Comparison of ENCODE assay signal across 19 cellular contexts in the genomic region with DNA sequence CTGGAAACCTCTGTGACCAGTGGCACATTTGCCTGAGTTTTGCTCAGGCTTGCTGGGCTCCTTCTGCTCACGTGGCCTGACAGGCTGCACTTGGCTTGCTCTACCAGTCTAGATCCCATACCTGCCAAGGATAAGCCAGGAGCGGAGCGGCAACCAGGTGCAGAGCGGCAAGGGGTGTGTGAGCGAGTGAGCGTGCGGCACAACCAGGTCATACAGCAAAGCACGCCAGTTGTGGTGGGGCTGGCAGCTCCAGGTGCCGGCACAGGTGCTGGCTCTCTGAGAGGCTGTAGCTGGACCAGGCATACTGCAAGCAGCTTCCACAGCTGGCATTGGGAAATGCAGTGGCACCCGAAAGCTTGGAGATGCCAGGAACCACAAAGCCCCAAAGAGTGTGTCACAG.
DNase-seq lines count a peak whose midpoint lies in the region; ATAC-seq and TF ChIP-seq lines count a peak whose summit lies in the region.
"Had no signal": no experiment of that assay in that cellular context is flagged by ENCODE, and none has a peak within 500 bp of the region (broad histone marks: within the 10 kb centered on the region; RNA-seq: fewer than 3 reads in every experiment).

No MANE protein-coding gene starts in this region.

- H3K4me1 ChIP-seq in heart right ventricle: no peaks in the 10 kb centered on the region
- H3K4me1 ChIP-seq in spleen: no peaks in the 10 kb centered on the region
- H3K4me1 ChIP-seq: A549; BLaER1 treated with 17β-estradiol and CSF1 and Interleukin-3, amounts not matched to agents 10 nM and 100 nM had no signal

- H3K36me3 ChIP-seq in heart right ventricle: no peaks in the 10 kb centered on the region
- no peaks in the 10 kb centered on the region for H3K36me3 ChIP-seq in spleen
- H3K36me3 ChIP-seq: BLaER1 treated with 17β-estradiol and CSF1 and Interleukin-3, amounts not matched to agents 10 nM and 100 nM had no signal

- no peak for TF ChIP-seq POLR2A in spleen (IDR thresholded peaks at IDR 0.05)

- POLR2A ChIA-PET in WTC11 (lab: Charles Lee): no interaction called here

- H3K36me3 Mint-ChIP-seq in WTC11: no peaks in the 10 kb centered on the region
- H3K36me3 Mint-ChIP-seq: CD8-positive, alpha-beta memory T cell had no signal

- WGBS in heart right ventricle, 2 donors: 92% methylated on average over 10 of the region's 10 CpGs
- 89 to 95% (median 92%) methylated on average over 10 of the region's 10 CpGs for WGBS in spleen, 5 donors

- no peak overlapping the region for H3K4me3 Mint-ChIP-seq in WTC11
- H3K4me3 Mint-ChIP-seq: B cell; CD8-positive, alpha-beta memory T cell; HFFc6 had no signal

- H3K9me3 ChIP-seq in heart right ventricle (no peaks in the 10 kb centered on the region), spleen (peaks cover 0 to 9% (median 3%) of the 10 kb centered on the region in 8 donors)
- H3K9me3 ChIP-seq: A549; BLaER1 treated with 17β-estradiol and CSF1 and Interleukin-3, amounts not matched to agents 10 nM and 100 nM had no signal

- no peaks in the 10 kb centered on the region for H3K9me3 Mint-ChIP-seq in WTC11

- H3K4me3 ChIP-seq in heart right ventricle (no peak overlapping the region), spleen (no peak overlapping the region)
- H3K4me3 ChIP-seq: A549; BLaER1 treated with 17β-estradiol and CSF1 and Interleukin-3, amounts not matched to agents 10 nM and 100 nM had no signal

- TF ChIP-seq CTCF in heart right ventricle (IDR thresholded peaks at IDR 0.05) (no peak), WTC11 (IDR thresholded peaks at IDR 0.05) (no peak), spleen (IDR thresholded peaks at IDR 0.05 in 8 of 11, conservative IDR thresholded peaks at IDR 0.05 in 3 of 11) (no peak)

- H3K27ac ChIP-seq in heart right ventricle: no peak overlapping the region
- no peak overlapping the region for H3K27ac ChIP-seq in spleen
- H3K27ac ChIP-seq: 22Rv1; A549; BLaER1 treated with 17β-estradiol and CSF1 and Interleukin-3, amounts not matched to agents 10 nM and 100 nM; HL-60 had no signal

- H3K4me1 Mint-ChIP-seq in WTC11: peaks cover 7% of the 10 kb centered on the region
- H3K4me1 Mint-ChIP-seq: B cell; CD8-positive, alpha-beta memory T cell had no signal

- H3K27me3 Mint-ChIP-seq in WTC11 (ENCODE audit: low read depth): no peaks in the 10 kb centered on the region
- H3K27me3 Mint-ChIP-seq: B cell; CD8-positive, alpha-beta memory T cell had no signal

- ATAC-seq in Right ventricle myocardium inferior: no peak
- ATAC-seq in heart right ventricle: no peak
- ATAC-seq in WTC11: no peak
- ATAC-seq: A549, HCT116 had no signal

- DNase-seq in Right ventricle myocardium inferior (ENCODE audit: missing footprints): peak; percentile 63
- no peak for DNase-seq in heart right ventricle
- DNase-seq in WTC11 (ENCODE audit: low spot score): no peak
- peak; percentile 3 for DNase-seq in myocyte (ENCODE audit: low read depth)
- peak; percentile 64 for DNase-seq in spleen
- no peak for DNase-seq in RKO (ENCODE audit: low spot score)
- DNase-seq in activated CD4-positive, alpha-beta T cell treated with anti-CD3 and anti-CD28 coated beads for 4 hours: no peak
- DNase-seq in NCI-H187 treated with DMSO at 0.1 percent for 48 hours (lab: John Stamatoyannopoulos, UW): no peak
- DNase-seq: COR-L47, DMS 273 treated with DMSO at 0.1 percent for 48 hours, DMS53, HFFc6 had no signal

- intact Hi-C loops in Right ventricle myocardium inferior (cut with DNase I) (no loop called here), heart right ventricle (cut with DNase I) (no loop called here), spleen (cut with DNase I; ENCODE audit: low total_unique reads) (no loop called here)

- CTCF ChIA-PET in WTC11 (lab: Charles Lee): no interaction called here

- H3K27me3 ChIP-seq in heart right ventricle (no peaks in the 10 kb centered on the region), spleen (replicated peaks in 1 of 7) (no peaks in the 10 kb centered on the region)
- H3K27me3 ChIP-seq: BLaER1 treated with 17β-estradiol and CSF1 and Interleukin-3, amounts not matched to agents 10 nM and 100 nM had no signal

- H3K27ac Mint-ChIP-seq in WTC11: 0 out of 2 replicates have a peak overlapping the region, but pooled peaks have one; percentile 15
- H3K27ac Mint-ChIP-seq: B cell, HFFc6 had no signal

TF ChIP-seq in WTC11, 78 proteins besides CTCF, POLR2A, EP300 and RAD21:
- TF ChIP-seq, protein P1, sequence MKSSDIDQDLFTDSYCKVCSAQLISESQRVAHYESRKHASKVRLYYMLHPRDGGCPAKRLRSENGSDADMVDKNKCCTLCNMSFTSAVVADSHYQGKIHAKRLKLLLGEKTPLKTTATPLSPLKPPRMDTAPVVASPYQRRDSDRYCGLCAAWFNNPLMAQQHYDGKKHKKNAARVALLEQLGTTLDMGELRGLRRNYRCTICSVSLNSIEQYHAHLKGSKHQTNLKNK (CRISPR knock-in tag; IDR thresholded peaks at IDR 0.05): no peak
- no peak for TF ChIP-seq CREM (CRISPR knock-in tag; IDR thresholded peaks at IDR 0.05)
- TF ChIP-seq, protein P2, sequence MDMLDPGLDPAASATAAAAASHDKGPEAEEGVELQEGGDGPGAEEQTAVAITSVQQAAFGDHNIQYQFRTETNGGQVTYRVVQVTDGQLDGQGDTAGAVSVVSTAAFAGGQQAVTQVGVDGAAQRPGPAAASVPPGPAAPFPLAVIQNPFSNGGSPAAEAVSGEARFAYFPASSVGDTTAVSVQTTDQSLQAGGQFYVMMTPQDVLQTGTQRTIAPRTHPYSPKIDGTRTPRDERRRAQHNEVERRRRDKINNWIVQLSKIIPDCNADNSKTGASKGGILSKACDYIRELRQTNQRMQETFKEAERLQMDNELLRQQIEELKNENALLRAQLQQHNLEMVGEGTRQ (CRISPR knock-in tag; IDR thresholded peaks at IDR 0.05): no peak
- no peak for TF ChIP-seq GRHL2 (CRISPR knock-in tag; IDR thresholded peaks at IDR 0.05; ENCODE audit: insufficient replicate concordance, severe bottlenecking)
- TF ChIP-seq, protein P3, sequence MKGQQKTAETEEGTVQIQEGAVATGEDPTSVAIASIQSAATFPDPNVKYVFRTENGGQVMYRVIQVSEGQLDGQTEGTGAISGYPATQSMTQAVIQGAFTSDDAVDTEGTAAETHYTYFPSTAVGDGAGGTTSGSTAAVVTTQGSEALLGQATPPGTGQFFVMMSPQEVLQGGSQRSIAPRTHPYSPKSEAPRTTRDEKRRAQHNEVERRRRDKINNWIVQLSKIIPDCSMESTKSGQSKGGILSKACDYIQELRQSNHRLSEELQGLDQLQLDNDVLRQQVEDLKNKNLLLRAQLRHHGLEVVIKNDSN (CRISPR knock-in tag; IDR thresholded peaks at IDR 0.05): no peak
- TF ChIP-seq ZNF263 (CRISPR knock-in tag; IDR thresholded peaks at IDR 0.05; ENCODE audit: low read depth): no peak
- TF ChIP-seq, protein P4, sequence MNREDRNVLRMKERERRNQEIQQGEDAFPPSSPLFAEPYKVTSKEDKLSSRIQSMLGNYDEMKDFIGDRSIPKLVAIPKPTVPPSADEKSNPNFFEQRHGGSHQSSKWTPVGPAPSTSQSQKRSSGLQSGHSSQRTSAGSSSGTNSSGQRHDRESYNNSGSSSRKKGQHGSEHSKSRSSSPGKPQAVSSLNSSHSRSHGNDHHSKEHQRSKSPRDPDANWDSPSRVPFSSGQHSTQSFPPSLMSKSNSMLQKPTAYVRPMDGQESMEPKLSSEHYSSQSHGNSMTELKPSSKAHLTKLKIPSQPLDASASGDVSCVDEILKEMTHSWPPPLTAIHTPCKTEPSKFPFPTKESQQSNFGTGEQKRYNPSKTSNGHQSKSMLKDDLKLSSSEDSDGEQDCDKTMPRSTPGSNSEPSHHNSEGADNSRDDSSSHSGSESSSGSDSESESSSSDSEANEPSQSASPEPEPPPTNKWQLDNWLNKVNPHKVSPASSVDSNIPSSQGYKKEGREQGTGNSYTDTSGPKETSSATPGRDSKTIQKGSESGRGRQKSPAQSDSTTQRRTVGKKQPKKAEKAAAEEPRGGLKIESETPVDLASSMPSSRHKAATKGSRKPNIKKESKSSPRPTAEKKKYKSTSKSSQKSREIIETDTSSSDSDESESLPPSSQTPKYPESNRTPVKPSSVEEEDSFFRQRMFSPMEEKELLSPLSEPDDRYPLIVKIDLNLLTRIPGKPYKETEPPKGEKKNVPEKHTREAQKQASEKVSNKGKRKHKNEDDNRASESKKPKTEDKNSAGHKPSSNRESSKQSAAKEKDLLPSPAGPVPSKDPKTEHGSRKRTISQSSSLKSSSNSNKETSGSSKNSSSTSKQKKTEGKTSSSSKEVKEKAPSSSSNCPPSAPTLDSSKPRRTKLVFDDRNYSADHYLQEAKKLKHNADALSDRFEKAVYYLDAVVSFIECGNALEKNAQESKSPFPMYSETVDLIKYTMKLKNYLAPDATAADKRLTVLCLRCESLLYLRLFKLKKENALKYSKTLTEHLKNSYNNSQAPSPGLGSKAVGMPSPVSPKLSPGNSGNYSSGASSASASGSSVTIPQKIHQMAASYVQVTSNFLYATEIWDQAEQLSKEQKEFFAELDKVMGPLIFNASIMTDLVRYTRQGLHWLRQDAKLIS (CRISPR knock-in tag; IDR thresholded peaks at IDR 0.05; ENCODE audit: borderline replicate concordance): no peak
- TF ChIP-seq, protein P5, sequence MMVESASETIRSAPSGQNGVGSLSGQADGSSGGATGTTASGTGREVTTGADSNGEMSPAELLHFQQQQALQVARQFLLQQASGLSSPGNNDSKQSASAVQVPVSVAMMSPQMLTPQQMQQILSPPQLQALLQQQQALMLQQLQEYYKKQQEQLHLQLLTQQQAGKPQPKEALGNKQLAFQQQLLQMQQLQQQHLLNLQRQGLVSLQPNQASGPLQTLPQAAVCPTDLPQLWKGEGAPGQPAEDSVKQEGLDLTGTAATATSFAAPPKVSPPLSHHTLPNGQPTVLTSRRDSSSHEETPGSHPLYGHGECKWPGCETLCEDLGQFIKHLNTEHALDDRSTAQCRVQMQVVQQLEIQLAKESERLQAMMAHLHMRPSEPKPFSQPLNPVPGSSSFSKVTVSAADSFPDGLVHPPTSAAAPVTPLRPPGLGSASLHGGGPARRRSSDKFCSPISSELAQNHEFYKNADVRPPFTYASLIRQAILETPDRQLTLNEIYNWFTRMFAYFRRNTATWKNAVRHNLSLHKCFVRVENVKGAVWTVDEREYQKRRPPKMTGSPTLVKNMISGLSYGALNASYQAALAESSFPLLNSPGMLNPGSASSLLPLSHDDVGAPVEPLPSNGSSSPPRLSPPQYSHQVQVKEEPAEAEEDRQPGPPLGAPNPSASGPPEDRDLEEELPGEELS (CRISPR knock-in tag; IDR thresholded peaks at IDR 0.05): no peak
- no peak for TF ChIP-seq NR3C1 (CRISPR knock-in tag; conservative IDR thresholded peaks at IDR 0.05; ENCODE audit: low read depth)
- no peak for TF ChIP-seq SP1 (CRISPR knock-in tag; conservative IDR thresholded peaks at IDR 0.05)
- TF ChIP-seq NR2C2 (CRISPR knock-in tag; IDR thresholded peaks at IDR 0.05): no peak
- no peak for TF ChIP-seq NFATC4 (CRISPR knock-in tag; IDR thresholded peaks at IDR 0.05)
- TF ChIP-seq GTF2I (CRISPR knock-in tag; conservative IDR thresholded peaks at IDR 0.05): no peak

Comparison
In these comparisons a context has a peak if more than half of its experiments do, and no peak if none do; other contexts are left out.
1. DNase-seq: peak in Right ventricle myocardium inferior (single experiment), myocyte (single experiment) and spleen (single experiment); none in heart right ventricle (0 of 2), WTC11 (single experiment), RKO (single experiment), activated CD4-positive, alpha-beta T cell treated with anti-CD3 and anti-CD28 coated beads for 4 hours (0 of 2) and NCI-H187 treated with DMSO at 0.1 percent for 48 hours (single experiment).